ENCODE assay signal across 15 cellular contexts in the genomic region with DNA sequence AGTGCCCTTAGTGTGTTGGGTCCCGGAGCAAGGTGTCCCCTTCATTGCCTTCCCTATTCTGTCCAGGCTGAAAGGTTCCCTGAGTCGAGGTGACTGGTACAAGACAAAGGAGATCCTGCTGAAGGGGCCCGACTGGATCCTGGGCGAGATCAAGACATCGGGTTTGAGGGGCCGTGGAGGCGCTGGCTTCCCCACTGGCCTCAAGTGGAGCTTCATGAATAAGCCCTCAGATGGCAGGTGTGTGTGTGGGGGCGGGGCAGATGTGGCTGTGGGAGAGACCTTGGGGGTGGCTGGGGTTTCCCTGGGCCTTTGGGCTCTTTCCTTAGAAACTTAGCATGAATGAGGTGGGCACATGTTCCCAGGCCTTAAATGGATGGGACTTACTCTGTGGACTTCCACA. TPM values are rescaled to one million over a fixed set of nuclear protein-coding genes. Genes with fewer than 3 reads are reported as not detected.
A peak's percentile ranks its signal among the peaks of the same experiment; 100 is the strongest.
DNase-seq lines count a peak whose midpoint lies in the region; ATAC-seq and TF ChIP-seq lines count a peak whose summit lies in the region.
"Had no signal": no experiment of that assay in that cellular context is flagged by ENCODE, and none has a peak within 500 bp of the region (broad histone marks: within the 10 kb centered on the region; RNA-seq: fewer than 3 reads in every experiment).

No MANE protein-coding gene starts in this region.

- TF ChIP-seq CTCF in endodermal cell (conservative IDR thresholded peaks at IDR 0.05): no peak

- H3K36me3 ChIP-seq in endodermal cell (ENCODE audit: control insufficient read depth, insufficient read depth, low read length): peaks cover 24% of the 10 kb centered on the region

- H3K36me3 Mint-ChIP-seq in T-cell: peaks cover 27% of the 10 kb centered on the region
- H3K36me3 Mint-ChIP-seq in endodermal cell (ENCODE audit: low read depth): peaks cover 31% of the 10 kb centered on the region

- POLR2A ChIA-PET in T-cell (lab: Charles Lee): no interaction called here

- H3K4me3 ChIP-seq in right cardiac atrium (ENCODE audit: low read length) (no peak overlapping the region), endodermal cell (ENCODE audit: low read length) (no peak overlapping the region)
- H3K4me3 ChIP-seq: gastroesophageal sphincter had no signal

- H3K27me3 Mint-ChIP-seq in T-cell (no peaks in the 10 kb centered on the region), endodermal cell (ENCODE audit: insufficient read depth) (no peaks in the 10 kb centered on the region)
- H3K27me3 Mint-ChIP-seq in stimulated activated naive CD8-positive, alpha-beta T cell treated with anti-CD3 and anti-CD28 coated beads, Interleukin-15, amount 100 ng/mL, for 72 hours: peaks cover 14% of the 10 kb centered on the region

- peak; percentile 13 to 55 (median 50) for DNase-seq in right cardiac atrium
- DNase-seq in Right ventricle myocardium inferior (ENCODE audit: missing footprints): no peak
- DNase-seq in T-cell: no peak
- DNase-seq in endodermal cell: no peak
- no peak for DNase-seq in stimulated activated naive CD8-positive, alpha-beta T cell treated with anti-CD3 and anti-CD28 coated beads, Interleukin-15, amount 100 ng/mL, for 72 hours
- DNase-seq in activated CD4-positive, CD25-positive, alpha-beta regulatory T cell treated with anti-CD3 and anti-CD28 coated beads, Interleukin-2, amount 50 U/mL, for 72 hours: no peak
- DNase-seq in SKM-1 treated with dmso at 0.1 percent for 144 hours (lab: John Stamatoyannopoulos, UW; ENCODE audit: unreplicated experiment): no peak
- no peak for DNase-seq in nucleus accumbens (lab: John Stamatoyannopoulos, UW)
- DNase-seq: activated CD4-positive, alpha-beta T cell treated with anti-CD3 and anti-CD28 coated beads, Interleukin-2, amount 50 U/mL, for 48 hours; NCI-H1092; NCI-H2171 treated with DMSO at 0.1 percent for 48 hours; T1000 had no signal

- H3K4me1 ChIP-seq in right cardiac atrium (ENCODE audit: control insufficient read depth, insufficient read depth, low read length): no peaks in the 10 kb centered on the region
- H3K4me1 ChIP-seq in endodermal cell (ENCODE audit: control insufficient read depth, insufficient read depth, low read length): peaks cover 14% of the 10 kb centered on the region

- ATAC-seq in right cardiac atrium (no peak), Right ventricle myocardium inferior (no peak), T-cell (replicated peaks in 1 of 4) (no peak)
- no peak for ATAC-seq in stimulated activated naive CD8-positive, alpha-beta T cell treated with anti-CD3 and anti-CD28 coated beads, Interleukin-15, amount 100 ng/mL, for 72 hours
- ATAC-seq: gastroesophageal sphincter had no signal

- 95% methylated on average over 8 of the region's 8 CpGs for WGBS in right cardiac atrium
- WGBS in endodermal cell (ENCODE audit: insufficient coverage in 1 of 2, insufficient read length in 1 of 2), 2 experiments: 92 to 100% methylated on average over 1 to 8 of the region's 8 CpGs

- H3K4me3 Mint-ChIP-seq in T-cell: peak overlapping the region; percentile 77 to 86 (median 84)
- H3K4me3 Mint-ChIP-seq in endodermal cell: peak overlapping the region; percentile 72
- peak overlapping the region; percentile 35 to 90 for H3K4me3 Mint-ChIP-seq in stimulated activated naive CD8-positive, alpha-beta T cell treated with anti-CD3 and anti-CD28 coated beads, Interleukin-15, amount 100 ng/mL, for 72 hours

- H3K4me1 Mint-ChIP-seq in T-cell: peaks cover 14 to 33% (median 21%) of the 10 kb centered on the region in 3 donors
- H3K4me1 Mint-ChIP-seq in endodermal cell: peaks cover 20% of the 10 kb centered on the region
- peaks cover 56% of the 10 kb centered on the region for H3K4me1 Mint-ChIP-seq in stimulated activated naive CD8-positive, alpha-beta T cell treated with anti-CD3 and anti-CD28 coated beads, Interleukin-15, amount 100 ng/mL, for 72 hours

- H3K27ac ChIP-seq in right cardiac atrium (ENCODE audit: low read length): no peak overlapping the region
- no peak overlapping the region for H3K27ac ChIP-seq in endodermal cell (ENCODE audit: low read depth, low read length)

- CTCF ChIA-PET in T-cell (lab: Charles Lee): no interaction called here

- peak overlapping the region in 1 of 2 donors; percentile 11 for H3K27ac Mint-ChIP-seq in T-cell
- no peak overlapping the region for H3K27ac Mint-ChIP-seq in endodermal cell
- H3K27ac Mint-ChIP-seq in stimulated activated naive CD8-positive, alpha-beta T cell treated with anti-CD3 and anti-CD28 coated beads, Interleukin-15, amount 100 ng/mL, for 72 hours: peak overlapping the region in 1 of 2 donors; percentile 57

- no peaks in the 10 kb centered on the region for H3K9me3 ChIP-seq in right cardiac atrium (ENCODE audit: control insufficient read depth, low read length)
- H3K9me3 ChIP-seq in endodermal cell (ENCODE audit: control insufficient read depth, low read length): no peaks in the 10 kb centered on the region
- H3K9me3 ChIP-seq: gastroesophageal sphincter had no signal

- intact Hi-C loops in right cardiac atrium (cut with DNase I): no loop called here
- intact Hi-C loops in Right ventricle myocardium inferior (cut with DNase I): loop anchor here (5.0 kb wide), 2 partner anchors 36 to 101 kb away; partner anchors contain the start of genes CDK2AP2 and PITPNM1

- H3K9me3 Mint-ChIP-seq in T-cell (no peaks in the 10 kb centered on the region), endodermal cell (no peaks in the 10 kb centered on the region)
- no peaks in the 10 kb centered on the region for H3K9me3 Mint-ChIP-seq in stimulated activated naive CD8-positive, alpha-beta T cell treated with anti-CD3 and anti-CD28 coated beads, Interleukin-15, amount 100 ng/mL, for 72 hours

- H3K27me3 ChIP-seq in right cardiac atrium (ENCODE audit: control insufficient read depth, insufficient read depth): no peaks in the 10 kb centered on the region
- H3K27me3 ChIP-seq in endodermal cell (ENCODE audit: control insufficient read depth, insufficient read depth, low read length, poor library complexity, severe bottlenecking): no peaks in the 10 kb centered on the region
- H3K27me3 ChIP-seq: gastroesophageal sphincter had no signal

- no peak overlapping the region for H3K9ac ChIP-seq in endodermal cell (ENCODE audit: extremely low read depth, low read length, poor library complexity, severe bottlenecking)

RNA-seq across cellular contexts. Expression of gene NDUFV1, which starts 1.8 kb away (rescaled TPM):
- total RNA-seq in right cardiac atrium: 100 to 1,000 TPM; 375 to 462 (median 435) TPM
- polyA plus RNA-seq in right cardiac atrium: 380 TPM
- 724 TPM for total RNA-seq in Right ventricle myocardium inferior
- 100 to 1,000 TPM; 199 to 250 (median 238) TPM for total RNA-seq in T-cell
- total RNA-seq in endodermal cell: 100 to 1,000 TPM; 135 to 160 TPM
- 138 TPM for polyA plus RNA-seq in endodermal cell (2013, experiment 1 of 2)
- polyA plus RNA-seq in endodermal cell (2013, experiment 2 of 2): 109 TPM

RNA-seq across cellular contexts. Expression of gene NUDT8, which starts 21.3 kb away (rescaled TPM):
- total RNA-seq in right cardiac atrium (100 to 1,000 TPM in 1 of 4 donors, 10 to 100 TPM in 3; 45.6 to 105 (median 79.6) TPM), Right ventricle myocardium inferior (104 TPM), T-cell (1 to 10 TPM; 1.5 to 8.0 (median 4.5) TPM), endodermal cell (10 to 100 TPM in 1 of 2 donors, 1 to 10 TPM in 1; 9.5 to 13.1 TPM)
- 121 TPM for polyA plus RNA-seq in right cardiac atrium
- 13.6 TPM for polyA plus RNA-seq in endodermal cell (2013, experiment 1 of 2)
- 13.4 TPM for polyA plus RNA-seq in endodermal cell (2013, experiment 2 of 2)

RNA-seq across cellular contexts. Expression of gene GSTP1, which starts 24.9 kb away (rescaled TPM):
- 100 to 1,000 TPM; 323 to 411 (median 377) TPM for total RNA-seq in right cardiac atrium
- polyA plus RNA-seq in right cardiac atrium: 501 TPM
- 393 TPM for total RNA-seq in Right ventricle myocardium inferior
- 100 to 1,000 TPM in 3 of 5 donors, 10 to 100 TPM in 2; 68.3 to 200 (median 151) TPM for total RNA-seq in T-cell
- 1,000 to 10,000 TPM; 1,359 to 1,473 TPM for total RNA-seq in endodermal cell
- 860 TPM for polyA plus RNA-seq in endodermal cell (2013, experiment 1 of 2)
- 803 TPM for polyA plus RNA-seq in endodermal cell (2013, experiment 2 of 2)

RNA-seq across cellular contexts. Expression of gene TBX10, which starts 31.1 kb away (rescaled TPM):
- total RNA-seq in right cardiac atrium: not detected
- polyA plus RNA-seq in right cardiac atrium: not detected
- total RNA-seq in Right ventricle myocardium inferior: 0.41 TPM
- not detected for total RNA-seq in T-cell
- not detected for total RNA-seq in endodermal cell
- polyA plus RNA-seq in endodermal cell (2013, experiment 1 of 2): 1.7 TPM
- 1.7 TPM for polyA plus RNA-seq in endodermal cell (2013, experiment 2 of 2)
- total RNA-seq: cerebellum, gastroesophageal sphincter, osteoblast had no signal

RNA-seq across cellular contexts. Expression of gene ACY3, which starts 42.0 kb away (rescaled TPM):
- total RNA-seq in right cardiac atrium (not detected), Right ventricle myocardium inferior (not detected), T-cell (1 to 10 TPM in 1 of 5 donors, under 1 TPM in 2, not detected in 2; 0.54 to 1.0 (median 0.68) TPM), endodermal cell (under 1 TPM; 0.20 to 0.71 TPM)
- not detected for polyA plus RNA-seq in right cardiac atrium
- not detected for polyA plus RNA-seq in endodermal cell (2013, experiment 1 of 2)
- polyA plus RNA-seq in endodermal cell (2013, experiment 2 of 2): not detected
- total RNA-seq: gastroesophageal sphincter had no signal

Comparison
In these comparisons a context has a peak if more than half of its experiments do, and no peak if none do; other contexts are left out.
1. DNase-seq: peak in right cardiac atrium (3 of 3); none in Right ventricle myocardium inferior (single experiment), T-cell (0 of 34), endodermal cell (single experiment), stimulated activated naive CD8-positive, alpha-beta T cell treated with anti-CD3 and anti-CD28 coated beads, Interleukin-15, amount 100 ng/mL, for 72 hours (0 of 2), activated CD4-positive, CD25-positive, alpha-beta regulatory T cell treated with anti-CD3 and anti-CD28 coated beads, Interleukin-2, amount 50 U/mL, for 72 hours (single experiment), SKM-1 treated with dmso at 0.1 percent for 144 hours (single experiment) and nucleus accumbens (0 of 56).
2. Peak in every context shown above with its lines, with median percentiles within 50 percentile points of each other: H3K4me3 Mint-ChIP-seq.